ENCODE assay signal across 24 cellular contexts in the genomic region with DNA sequence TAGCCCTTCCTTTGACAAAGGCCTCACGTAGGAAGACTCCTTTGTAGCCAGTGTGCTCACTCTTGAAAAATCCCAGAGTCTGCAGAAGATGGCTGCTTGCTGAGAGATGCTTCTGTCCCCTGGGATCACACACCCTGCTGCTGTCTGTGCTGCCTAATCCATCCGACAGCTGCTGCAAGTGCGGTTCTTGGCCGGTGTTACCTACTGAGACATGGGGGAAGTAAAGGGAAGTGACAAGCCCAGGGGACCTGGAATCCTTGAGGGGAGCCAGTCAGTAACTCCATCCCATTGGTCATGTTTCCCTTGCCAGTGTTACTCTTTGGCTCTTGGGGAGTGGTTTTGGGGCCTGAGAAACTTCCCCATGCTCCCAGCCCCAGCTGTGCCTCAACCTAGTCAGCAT. TPM values are rescaled to one million over a fixed set of nuclear protein-coding genes. Genes with fewer than 3 reads are reported as not detected.
"Had no signal": no experiment of that assay in that cellular context is flagged by ENCODE, and none has a peak within 500 bp of the region (broad histone marks: within the 10 kb centered on the region; RNA-seq: fewer than 3 reads in every experiment).

No MANE protein-coding gene starts in this region.

- DNase-seq: activated CD4-positive, alpha-beta T cell treated with anti-CD3 and anti-CD28 coated beads for 1 hour; activated CD4-positive, alpha-beta T cell treated with anti-CD3 and anti-CD28 coated beads, Interleukin-2, amount 50 U/mL, for 1 hour; activated CD8-positive, alpha-beta T cell treated with anti-CD3 and anti-CD28 coated beads, Interleukin-2, amount 10 ng/mL, durations not matched to agents 7 days and 5 days; activated gamma-delta T cell; activated naive CD4-positive, alpha-beta T cell treated with anti-CD3 and anti-CD28 coated beads, Interleukin-2, amount 50 U/mL, for 16 hours; activated naive CD8-positive, alpha-beta T cell treated with anti-CD3 and anti-CD28 coated beads, Interleukin-2, amount 50 U/mL, for 24 hours; body of pancreas; cortex of kidney; lower lobe of right lung; natural killer cell; stimulated activated CD4-positive, alpha-beta T cell treated with anti-CD3 and anti-CD28 coated beads, Interleukin-2, amount 100 ng/mL, for 48 hours; stimulated activated CD8-positive, alpha-beta memory T cell treated with anti-CD3 and anti-CD28 coated beads, Interleukin-4, amount 100 ng/mL, for 48 hours; stimulated activated naive CD4-positive, alpha-beta T cell had no signal

- H3K4me1 ChIP-seq: body of pancreas, lower lobe of right lung, parathyroid adenoma, vagina had no signal

- H3K36me3 ChIP-seq: cardiac muscle cell had no signal

- H3K4me1 Mint-ChIP-seq: activated naive CD8-positive, alpha-beta T cell treated with anti-CD3 and anti-CD28 coated beads, Interleukin-2, amount 50 U/mL, for 24 hours had no signal

- H3K27ac ChIP-seq: body of pancreas, cardiac muscle cell, epithelial cell of prostate, lower lobe of right lung, parathyroid adenoma, thoracic aorta, vagina had no signal

- H3K79me2 ChIP-seq: parathyroid adenoma had no signal

- H3K9ac ChIP-seq: parathyroid adenoma had no signal

- H2AFZ ChIP-seq: parathyroid adenoma had no signal

- H3K4me3 Mint-ChIP-seq: activated CD8-positive, alpha-beta T cell treated with anti-CD3 and anti-CD28 coated beads, Interleukin-2, amount 10 ng/mL, durations not matched to agents 7 days and 5 days; activated naive CD8-positive, alpha-beta T cell treated with anti-CD3 and anti-CD28 coated beads, Interleukin-2, amount 50 U/mL, for 24 hours; activated T-helper 1 cell treated with anti-CD3 and anti-CD28 coated beads, Interleukin-12 subunit alpha, Interleukin-12 subunit beta, Interleukin-2, Interleukin-4 antibody, amounts not matched to agents 30 ng/mL and 10 ng/mL and 1 ng/mL, durations not matched to agents 14 hours and 24 hours and 36 hours; natural killer cell; T-helper 2 cell treated with Interferon-gamma antibody and Interleukin-4, amounts not matched to agents 5 μg/mL and 100 μg/mL, for 36 hours; type B pancreatic cell had no signal

- H3K27me3 ChIP-seq: body of pancreas, cardiac muscle cell, vagina had no signal

- H3K9me3 Mint-ChIP-seq: activated naive CD8-positive, alpha-beta T cell treated with anti-CD3 and anti-CD28 coated beads, Interleukin-2, amount 50 U/mL, for 24 hours; activated T-helper 1 cell treated with anti-CD3 and anti-CD28 coated beads, Interleukin-12 subunit alpha, Interleukin-12 subunit beta, Interleukin-2, Interleukin-4 antibody, amounts not matched to agents 30 ng/mL and 10 ng/mL and 1 ng/mL, durations not matched to agents 14 hours and 24 hours and 36 hours; natural killer cell; T-helper 2 cell treated with Interferon-gamma antibody and Interleukin-4, amounts not matched to agents 5 μg/mL and 100 μg/mL, for 36 hours; type B pancreatic cell had no signal

- H3K27me3 Mint-ChIP-seq: activated naive CD8-positive, alpha-beta T cell treated with anti-CD3 and anti-CD28 coated beads, Interleukin-2, amount 50 U/mL, for 24 hours; type B pancreatic cell had no signal

- H3K27ac Mint-ChIP-seq: activated CD8-positive, alpha-beta T cell treated with anti-CD3 and anti-CD28 coated beads, Interleukin-2, amount 10 ng/mL, durations not matched to agents 7 days and 5 days; activated naive CD8-positive, alpha-beta T cell treated with anti-CD3 and anti-CD28 coated beads, Interleukin-2, amount 50 U/mL, for 24 hours; activated T-helper 1 cell treated with anti-CD3 and anti-CD28 coated beads, Interleukin-12 subunit alpha, Interleukin-12 subunit beta, Interleukin-2, Interleukin-4 antibody, amounts not matched to agents 30 ng/mL and 10 ng/mL and 1 ng/mL, durations not matched to agents 14 hours and 24 hours and 36 hours; natural killer cell; T-helper 2 cell treated with Interferon-gamma antibody and Interleukin-4, amounts not matched to agents 5 μg/mL and 100 μg/mL, for 36 hours; type B pancreatic cell had no signal

- H3K9me3 ChIP-seq: body of pancreas, lower lobe of right lung, thoracic aorta, vagina had no signal

- ATAC-seq: activated CD8-positive, alpha-beta T cell treated with anti-CD3 and anti-CD28 coated beads, Interleukin-2, amount 10 ng/mL, durations not matched to agents 7 days and 5 days; activated naive CD8-positive, alpha-beta T cell treated with anti-CD3 and anti-CD28 coated beads, Interleukin-2, amount 50 U/mL, for 24 hours; body of pancreas; lower lobe of right lung; natural killer cell; sciatic nerve had no signal

- H3K4me2 ChIP-seq: smooth muscle cell had no signal

- H3K4me3 ChIP-seq: body of pancreas, cardiac muscle cell, lower lobe of right lung, smooth muscle cell, thoracic aorta, vagina had no signal

RNA-seq across cellular contexts. Expression of a gene that starts 8.3 kb away (rescaled TPM):
- total RNA-seq: activated CD8-positive, alpha-beta T cell treated with anti-CD3 and anti-CD28 coated beads, Interleukin-2, amount 10 ng/mL, durations not matched to agents 7 days and 5 days; activated T-helper 1 cell treated with anti-CD3 and anti-CD28 coated beads, Interleukin-12 subunit alpha, Interleukin-12 subunit beta, Interleukin-2, Interleukin-4 antibody, amounts not matched to agents 30 ng/mL and 10 ng/mL and 1 ng/mL, durations not matched to agents 14 hours and 24 hours and 36 hours; body of pancreas; cardiac muscle cell; fibroblast of villous mesenchyme; sciatic nerve; smooth muscle cell; thoracic aorta; vagina had no signal
- polyA plus RNA-seq: smooth muscle cell had no signal
